In genomic region chr9:134946663-134947062, GRCh38 we compare ENCODE assay signal across 31 cellular contexts. TPM values are rescaled to one million over a fixed set of nuclear protein-coding genes. Genes with fewer than 3 reads are reported as not detected.
"Had no signal": no experiment of that assay in that cellular context is flagged by ENCODE, and none has a peak within 500 bp of the region (broad histone marks: within the 10 kb centered on the region; RNA-seq: fewer than 3 reads in every experiment).

No MANE protein-coding gene starts in this region.

- H2AFZ ChIP-seq: hepatocyte had no signal

- H3K79me2 ChIP-seq: hepatocyte had no signal

- H3K27ac Mint-ChIP-seq: dendritic cell treated with granulocyte-macrophage colony-stimulating factor and Interleukin-4, amounts not matched to agents 40 ng/mL and 50 ng/mL, for 4 days; endodermal cell; mesothelial cell of epicardium; naive B cell; natural killer cell treated with Interleukin-12 subunit alpha and Interleukin-12 subunit beta and Interleukin-15 and Interleukin-18, amount 100 ng/mL, for 72 hours; stimulated activated effector memory CD8-positive, alpha-beta T cell treated with anti-CD3 and anti-CD28 coated beads, Interleukin-12 subunit alpha, Interleukin-12 subunit beta, amount 100 ng/mL, for 72 hours had no signal

- DNase-seq: colonic mucosa; effector CD8-positive, alpha-beta T cell; endodermal cell; foreskin keratinocyte; heart left ventricle; kidney; left cardiac atrium; left lung; mesenchymal stem cell; mucosa of descending colon; naive B cell; sigmoid colon; stimulated activated CD4-positive, alpha-beta T cell treated with anti-CD3 and anti-CD28 coated beads, Interleukin-2, amount 100 ng/mL, for 24 hours; stimulated activated CD4-positive, alpha-beta T cell treated with anti-CD3 and anti-CD28 coated beads, Interleukin-4, amount 100 ng/mL, for 24 hours; stimulated activated naive CD4-positive, alpha-beta T cell treated with Interleukin-2 at 50 U/mL for 16 hours; stomach; thyroid gland; trophoblast cell had no signal

- H3K4me2 ChIP-seq: hepatocyte had no signal

- H3K36me3 ChIP-seq: colonic mucosa, gastroesophageal sphincter, heart left ventricle, left lung, prostate gland, right atrium auricular region, sigmoid colon, stomach, thyroid gland had no signal

- H3K4me3 Mint-ChIP-seq: dendritic cell treated with granulocyte-macrophage colony-stimulating factor and Interleukin-4, amounts not matched to agents 40 ng/mL and 50 ng/mL, for 4 days; endodermal cell; mesothelial cell of epicardium; naive B cell; natural killer cell treated with Interleukin-12 subunit alpha and Interleukin-12 subunit beta and Interleukin-15 and Interleukin-18, amount 100 ng/mL, for 72 hours; neural crest cell; stimulated activated effector memory CD8-positive, alpha-beta T cell treated with anti-CD3 and anti-CD28 coated beads, Interleukin-12 subunit alpha, Interleukin-12 subunit beta, amount 100 ng/mL, for 72 hours had no signal

- ATAC-seq: esophagus mucosa; foreskin keratinocyte; gastroesophageal sphincter; heart left ventricle; left cardiac atrium; left lung; mucosa of descending colon; natural killer cell treated with Interleukin-12 subunit alpha and Interleukin-12 subunit beta and Interleukin-15 and Interleukin-18, amount 100 ng/mL, for 72 hours; stimulated activated effector memory CD8-positive, alpha-beta T cell treated with anti-CD3 and anti-CD28 coated beads, Interleukin-12 subunit alpha, Interleukin-12 subunit beta, amount 100 ng/mL, for 72 hours had no signal

- H3K4me3 ChIP-seq: colonic mucosa, gastroesophageal sphincter, heart left ventricle, hepatocyte, left lung, mucosa of descending colon, prostate gland, right atrium auricular region, sigmoid colon, stomach, thyroid gland had no signal

- H3K9me3 Mint-ChIP-seq: dendritic cell treated with granulocyte-macrophage colony-stimulating factor and Interleukin-4, amounts not matched to agents 40 ng/mL and 50 ng/mL, for 4 days; endodermal cell; mesothelial cell of epicardium; natural killer cell treated with Interleukin-12 subunit alpha and Interleukin-12 subunit beta and Interleukin-15 and Interleukin-18, amount 100 ng/mL, for 72 hours; neural crest cell; stimulated activated effector memory CD8-positive, alpha-beta T cell treated with anti-CD3 and anti-CD28 coated beads, Interleukin-12 subunit alpha, Interleukin-12 subunit beta, amount 100 ng/mL, for 72 hours had no signal

- H3K27me3 ChIP-seq: colonic mucosa, hepatocyte, right atrium auricular region, thyroid gland had no signal

- H3K4me1 ChIP-seq: colonic mucosa, foreskin keratinocyte, left lung, prostate gland, thyroid gland had no signal

- H3K4me1 Mint-ChIP-seq: stimulated activated effector memory CD8-positive, alpha-beta T cell treated with anti-CD3 and anti-CD28 coated beads, Interleukin-12 subunit alpha, Interleukin-12 subunit beta, amount 100 ng/mL, for 72 hours had no signal

- FAIRE-seq: kidney had no signal

- H3K9me3 ChIP-seq: colonic mucosa, gastroesophageal sphincter, heart left ventricle, left lung, mucosa of descending colon, prostate gland, right atrium auricular region, sigmoid colon, stomach, thyroid gland had no signal

- H3K36me3 Mint-ChIP-seq: mesothelial cell of epicardium; naive B cell; natural killer cell treated with Interleukin-12 subunit alpha and Interleukin-12 subunit beta and Interleukin-15 and Interleukin-18, amount 100 ng/mL, for 72 hours; stimulated activated effector memory CD8-positive, alpha-beta T cell treated with anti-CD3 and anti-CD28 coated beads, Interleukin-12 subunit alpha, Interleukin-12 subunit beta, amount 100 ng/mL, for 72 hours had no signal

- H3K27ac ChIP-seq: colonic mucosa, epithelial cell of prostate, foreskin keratinocyte, gastroesophageal sphincter, heart left ventricle, hepatocyte, left lung, prostate gland, right atrium auricular region, sigmoid colon, stomach, thyroid gland had no signal

- H3K27me3 Mint-ChIP-seq: natural killer cell treated with Interleukin-12 subunit alpha and Interleukin-12 subunit beta and Interleukin-15 and Interleukin-18, amount 100 ng/mL, for 72 hours had no signal

RNA-seq across cellular contexts. Expression of gene FCN1, which starts 29.0 kb away (rescaled TPM):
- total RNA-seq: endodermal cell; foreskin keratinocyte; hepatocyte; lung microvascular endothelial cell; mesothelial cell of epicardium; natural killer cell treated with Interleukin-12 subunit alpha and Interleukin-12 subunit beta and Interleukin-15 and Interleukin-18, amount 100 ng/mL, for 72 hours; neural crest cell; osteoblast had no signal
- polyA plus RNA-seq: foreskin keratinocyte, hepatocyte had no signal
